In the genomic region with DNA sequence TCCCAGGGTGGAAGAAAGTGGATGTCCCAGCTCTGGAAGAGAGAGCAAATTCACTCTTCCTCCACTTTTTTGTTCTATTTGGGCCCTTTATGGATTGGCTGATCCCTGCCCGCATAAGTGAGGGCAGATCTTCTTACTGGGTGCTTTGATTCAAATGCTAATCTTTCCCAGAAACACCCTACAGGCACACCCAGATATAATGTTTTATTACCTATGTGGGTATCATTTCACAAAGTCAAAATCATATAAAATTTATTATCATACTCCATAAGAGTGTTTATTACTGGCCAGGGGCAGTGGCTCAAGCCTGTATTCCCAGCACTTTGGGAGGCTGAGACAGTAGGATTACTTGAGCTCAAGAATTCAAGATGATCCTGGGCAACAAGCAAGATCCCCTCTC, we compare ENCODE assay signal across 28 cellular contexts.
"Had no signal": no experiment of that assay in that cellular context is flagged by ENCODE, and none has a peak within 500 bp of the region (broad histone marks: within the 10 kb centered on the region; RNA-seq: fewer than 3 reads in every experiment).

No MANE protein-coding gene starts in this region.

- ATAC-seq: naive thymus-derived CD8-positive, alpha-beta T cell; right lobe of liver; stimulated activated naive B cell treated with anti-CD40 and anti-IgM and Interleukin-4, amounts not matched to agents 10 μg/mL and 1 μg/mL and 100 μg/mL, for 72 hours; stimulated activated naive CD8-positive, alpha-beta T cell treated with anti-CD3 and anti-CD28 coated beads, Interleukin-15, Interleukin-2, amounts not matched to agents 100 U/mL and 50 U/mL, for 24 hours had no signal

- DNase-seq: hypothalamus; immature natural killer cell; kidney; left ventricle myocardium inferior; mesendoderm; midbrain; naive thymus-derived CD8-positive, alpha-beta T cell; nucleus accumbens; ovary; right lobe of liver; stimulated activated CD4-positive, alpha-beta T cell treated with anti-CD3 and anti-CD28 coated beads, Interleukin-12 subunit alpha, Interleukin-12 subunit beta, amount 100 ng/mL, for 4 hours; stimulated activated CD4-positive, alpha-beta T cell treated with anti-CD3 and anti-CD28 coated beads, Interleukin-15, amount 100 ng/mL, for 24 hours; stimulated activated CD4-positive, alpha-beta T cell treated with anti-CD3 and anti-CD28 coated beads, Interleukin-2, amount 100 ng/mL, for 24 hours; stimulated activated CD4-positive, alpha-beta T cell treated with anti-CD3 and anti-CD28 coated beads, Interleukin-4, amount 100 ng/mL, for 1 hour; stimulated activated naive B cell treated with anti-CD40 and anti-IgM and Interleukin-4, amounts not matched to agents 10 μg/mL and 1 μg/mL and 100 μg/mL, for 72 hours; stimulated activated naive CD8-positive, alpha-beta T cell treated with anti-CD3 and anti-CD28 coated beads, Interleukin-15, Interleukin-2, amounts not matched to agents 100 U/mL and 50 U/mL, for 24 hours; stomach; testis; thyroid gland; transverse colon; upper lobe of left lung had no signal

- H3K27ac ChIP-seq: left ventricle myocardium inferior, ovary, right atrium auricular region, right lobe of liver, stomach, testis, thyroid gland, upper lobe of left lung, vagina had no signal

- H3K4me1 ChIP-seq: left ventricle myocardium inferior, right atrium auricular region, right lobe of liver, stomach, testis, thyroid gland, upper lobe of left lung, vagina had no signal

- H3K36me3 Mint-ChIP-seq: immature natural killer cell; naive thymus-derived CD8-positive, alpha-beta T cell; stimulated activated naive B cell treated with anti-CD40 and anti-IgM and Interleukin-4, amounts not matched to agents 10 μg/mL and 1 μg/mL and 100 μg/mL, for 72 hours had no signal

- H3K4me3 Mint-ChIP-seq: immature natural killer cell; naive thymus-derived CD8-positive, alpha-beta T cell; nephron; neural crest cell; stimulated activated naive B cell treated with anti-CD40 and anti-IgM and Interleukin-4, amounts not matched to agents 10 μg/mL and 1 μg/mL and 100 μg/mL, for 72 hours had no signal

- H3K27me3 Mint-ChIP-seq: progenitor cell of endocrine pancreas; stimulated activated naive B cell treated with anti-CD40 and anti-IgM and Interleukin-4, amounts not matched to agents 10 μg/mL and 1 μg/mL and 100 μg/mL, for 72 hours had no signal

- H3K4me3 ChIP-seq: left ventricle myocardium inferior, lung, ovary, right atrium auricular region, right lobe of liver, stomach, testis, thyroid gland, transverse colon, upper lobe of left lung, vagina had no signal

- H3K36me3 ChIP-seq: left ventricle myocardium inferior, ovary, right atrium auricular region, right lobe of liver, stomach, thyroid gland, transverse colon, upper lobe of left lung, vagina had no signal

- H3K9me3 Mint-ChIP-seq: nephron; neural crest cell; stimulated activated naive B cell treated with anti-CD40 and anti-IgM and Interleukin-4, amounts not matched to agents 10 μg/mL and 1 μg/mL and 100 μg/mL, for 72 hours had no signal

- FAIRE-seq: islet of Langerhans, kidney had no signal

- H3K9me3 ChIP-seq: left ventricle myocardium inferior, ovary, right atrium auricular region, right lobe of liver, stomach, testis, thyroid gland, transverse colon, upper lobe of left lung, vagina had no signal

- H3K27me3 ChIP-seq: ovary, right atrium auricular region, right lobe of liver, stomach, testis, thyroid gland, transverse colon, upper lobe of left lung, vagina had no signal

- H3K27ac Mint-ChIP-seq: immature natural killer cell; naive thymus-derived CD8-positive, alpha-beta T cell; nephron; progenitor cell of endocrine pancreas; stimulated activated naive B cell treated with anti-CD40 and anti-IgM and Interleukin-4, amounts not matched to agents 10 μg/mL and 1 μg/mL and 100 μg/mL, for 72 hours had no signal

- H3K4me1 Mint-ChIP-seq: immature natural killer cell; naive thymus-derived CD8-positive, alpha-beta T cell; nephron; neural crest cell; stimulated activated naive B cell treated with anti-CD40 and anti-IgM and Interleukin-4, amounts not matched to agents 10 μg/mL and 1 μg/mL and 100 μg/mL, for 72 hours had no signal
